Comparison of ENCODE assay signal across 7 cellular contexts in the genomic region with DNA sequence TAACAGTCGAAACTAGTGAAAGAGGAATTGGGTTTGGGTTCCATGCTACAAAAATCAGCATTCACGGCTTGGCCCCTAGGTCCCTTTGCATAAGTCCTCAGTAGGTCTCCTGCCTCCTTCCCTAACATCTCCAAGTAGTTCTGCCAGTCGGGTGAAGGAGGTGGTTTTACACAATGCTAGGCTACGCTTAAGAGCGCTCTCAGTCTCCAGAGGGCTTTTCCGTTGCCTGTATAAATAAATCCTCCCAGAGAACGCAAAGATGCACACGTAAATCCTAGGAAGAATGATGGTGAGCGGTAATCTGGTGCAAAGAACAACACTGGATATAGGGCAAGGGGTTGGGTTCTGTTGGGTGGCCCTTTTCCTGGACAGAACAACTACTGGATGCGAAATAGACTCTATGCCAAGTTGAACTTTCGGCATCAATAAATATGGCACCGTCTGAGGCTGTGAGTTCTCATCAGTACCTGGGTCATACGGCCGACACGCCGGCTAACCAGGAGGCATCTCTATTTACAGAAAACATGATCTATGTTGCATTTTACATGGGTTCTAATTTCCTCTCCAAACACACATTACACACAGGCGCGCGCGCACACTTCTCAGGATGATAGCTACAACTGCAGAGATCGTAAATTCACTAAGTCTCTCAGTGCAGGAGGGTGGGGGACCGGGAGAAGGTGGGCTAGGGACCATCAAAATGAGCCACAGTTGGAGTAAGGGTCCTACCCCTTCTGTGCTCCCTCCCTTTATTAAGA. TPM values are rescaled to one million over a fixed set of nuclear protein-coding genes. Genes with fewer than 3 reads are reported as not detected.
DNase-seq lines count a peak whose midpoint lies in the region; ATAC-seq, FAIRE-seq and TF ChIP-seq lines count a peak whose summit lies in the region.

No MANE protein-coding gene starts in this region.

- ATAC-seq in naive thymus-derived CD4-positive, alpha-beta T cell: no peak
- no peak for ATAC-seq in HG02981 (IDR thresholded peaks at IDR 0.05; ENCODE audit: unreplicated experiment)

- H4K20me1 ChIP-seq in fibroblast of lung (ENCODE audit: control insufficient read depth, extremely low read depth, insufficient read depth, low read length): no peaks in the 10 kb centered on the region

- H3K4me1 ChIP-seq in fibroblast of lung (ENCODE audit: control insufficient read depth, extremely low read depth, insufficient read depth, low read length) (peaks cover 4% of the 10 kb centered on the region), transverse colon (peaks cover 9 to 52% (median 17%) of the 10 kb centered on the region in 4 donors)
- H3K4me1 ChIP-seq in naive thymus-derived CD4-positive, alpha-beta T cell (ENCODE audit: control insufficient read depth in 2 of 2, insufficient read depth in 2 of 2, low read length in 2 of 2): peaks cover 10 to 18% of the 10 kb centered on the region in 2 donors

- H3K27ac Mint-ChIP-seq in activated T-cell treated with anti-CD3 and anti-CD28 coated beads, Interleukin-2, amount 50 U/mL, for 24 hours: peak overlapping the region; percentile 96
- peak overlapping the region; percentile 93 to 99 (median 96) for H3K27ac Mint-ChIP-seq in naive thymus-derived CD4-positive, alpha-beta T cell

- H3K36me3 ChIP-seq in fibroblast of lung (ENCODE audit: control insufficient read depth, insufficient read depth, low read length) (no peaks in the 10 kb centered on the region), transverse colon (no peaks in the 10 kb centered on the region)
- H3K36me3 ChIP-seq in naive thymus-derived CD4-positive, alpha-beta T cell (ENCODE audit: control insufficient read depth in 2 of 3, insufficient read depth in 3 of 3, low read length in 3 of 3): no peaks in the 10 kb centered on the region

- H3K79me2 ChIP-seq in fibroblast of lung (ENCODE audit: control insufficient read depth, insufficient read depth, low read length): peaks cover 56% of the 10 kb centered on the region

- peak overlapping the region; percentile 91 for H3K9ac ChIP-seq in fibroblast of lung (ENCODE audit: insufficient read depth, low read length)

- TF ChIP-seq CTCF in fibroblast of lung (conservative IDR thresholded peaks at IDR 0.05 in 1 of 2, IDR thresholded peaks at IDR 0.05 in 1 of 2; ENCODE audit: low read depth in 1 of 2, low read length in 2 of 2) (no peak), transverse colon (IDR thresholded peaks at IDR 0.05) (no peak)

- peak overlapping the region; percentile 99 for H3K27ac ChIP-seq in fibroblast of lung (ENCODE audit: insufficient read depth, low read length)
- H3K27ac ChIP-seq in naive thymus-derived CD4-positive, alpha-beta T cell (ENCODE audit: low read depth, low read length): peak overlapping the region; percentile 93
- peak overlapping the region; percentile 97 to 100 (median 98) for H3K27ac ChIP-seq in transverse colon

- WGBS in transverse colon (ENCODE audit: low coverage in 1 of 2), 2 donors: 0 to 4% methylated on average over 6 to 22 of the region's 22 CpGs

- CTCF ChIA-PET in naive thymus-derived CD4-positive, alpha-beta T cell (lab: Charles Lee): interaction anchor here (0.6 to 1.2 kb wide), 3 partner anchors 23 to 213 kb away, joined by 3 to 7 read pairs (median 4); no protein-coding TSS in a partner anchor

- no peaks in the 10 kb centered on the region for H3K27me3 ChIP-seq in fibroblast of lung (ENCODE audit: control insufficient read depth, insufficient read depth, low read length)
- H3K27me3 ChIP-seq in naive thymus-derived CD4-positive, alpha-beta T cell (ENCODE audit: control insufficient read depth in 2 of 2, insufficient read depth in 2 of 2, low read length in 2 of 2): no peaks in the 10 kb centered on the region
- no peaks in the 10 kb centered on the region for H3K27me3 ChIP-seq in transverse colon

- POLR2A ChIA-PET in naive thymus-derived CD4-positive, alpha-beta T cell (lab: Charles Lee): interaction anchor here (0.9 to 2.2 kb wide), 8 partner anchors 13 to 213 kb away, joined by 3 to 15 read pairs (median 4); no protein-coding TSS in a partner anchor

- H3K9me3 ChIP-seq in fibroblast of lung (ENCODE audit: control insufficient read depth, insufficient read depth, low read depth, low read length) (no peaks in the 10 kb centered on the region), transverse colon (no peaks in the 10 kb centered on the region)
- H3K9me3 ChIP-seq in naive thymus-derived CD4-positive, alpha-beta T cell (ENCODE audit: control insufficient read depth in 2 of 3, low read length in 3 of 3): no peaks in the 10 kb centered on the region

- peak overlapping the region; percentile 80 to 95 (median 90) for H3K4me3 ChIP-seq in fibroblast of lung (replicated peaks in 1 of 4; ENCODE audit: control extremely low read depth in 1 of 4, insufficient read depth in 1 of 4, low read depth in 3 of 4, low read length in 4 of 4)
- peak overlapping the region; percentile 97 for H3K4me3 ChIP-seq in naive thymus-derived CD4-positive, alpha-beta T cell (ENCODE audit: low read length)
- peak overlapping the region; percentile 57 to 78 (median 70) for H3K4me3 ChIP-seq in transverse colon

- no peak for FAIRE-seq in GM12891 (lab: Jason Lieb, UNC)

- TF ChIP-seq POLR2A in GM12891 (IDR thresholded peaks at IDR 0.05; ENCODE audit: low read depth, low read length): no peak
- peak; percentile 11 for TF ChIP-seq POLR2A in transverse colon (IDR thresholded peaks at IDR 0.05)

- intact Hi-C loops in naive thymus-derived CD4-positive, alpha-beta T cell (cut with micrococcal nuclease): loop anchor here (2.0 to 10.0 kb wide), 6 partner anchors 21 to 1528 kb away; a partner anchor contains a TSS
- intact Hi-C loops in transverse colon (cut with DNase I; ENCODE audit: low total_unique reads): loop anchor here (1.0 to 10.0 kb wide), 3 partner anchors 213 to 363 kb away; no protein-coding TSS in a partner anchor

- H3K27me3 Mint-ChIP-seq in activated T-cell treated with anti-CD3 and anti-CD28 coated beads, Interleukin-2, amount 50 U/mL, for 24 hours: no peaks in the 10 kb centered on the region
- peaks cover 0 to 3% (median 0%) of the 10 kb centered on the region in 5 donors for H3K27me3 Mint-ChIP-seq in naive thymus-derived CD4-positive, alpha-beta T cell

- TF ChIP-seq EP300 in transverse colon (IDR thresholded peaks at IDR 0.05; ENCODE audit: low read depth): no peak

- peak overlapping the region; percentile 88 for H3K4me2 ChIP-seq in fibroblast of lung (ENCODE audit: extremely low read depth, insufficient read depth, low read length)

- peaks cover 54% of the 10 kb centered on the region for H3K4me1 Mint-ChIP-seq in activated T-cell treated with anti-CD3 and anti-CD28 coated beads, Interleukin-2, amount 50 U/mL, for 24 hours (ENCODE audit: low read depth)
- peaks cover 19 to 65% (median 54%) of the 10 kb centered on the region in 7 donors for H3K4me1 Mint-ChIP-seq in naive thymus-derived CD4-positive, alpha-beta T cell

- H3K9me3 Mint-ChIP-seq in activated T-cell treated with anti-CD3 and anti-CD28 coated beads, Interleukin-2, amount 50 U/mL, for 24 hours: no peaks in the 10 kb centered on the region
- peaks cover 0 to 7% (median 0%) of the 10 kb centered on the region in 11 donors for H3K9me3 Mint-ChIP-seq in naive thymus-derived CD4-positive, alpha-beta T cell

- peaks cover 58% of the 10 kb centered on the region for H3K36me3 Mint-ChIP-seq in activated T-cell treated with anti-CD3 and anti-CD28 coated beads, Interleukin-2, amount 50 U/mL, for 24 hours (ENCODE audit: low read depth)
- H3K36me3 Mint-ChIP-seq in naive thymus-derived CD4-positive, alpha-beta T cell: peaks cover 0 to 16% (median 12%) of the 10 kb centered on the region in 5 donors

- DNase-seq in GM12891 (ENCODE audit: insufficient read length, low spot score) (no peak), NCI-H460 (ENCODE audit: extremely low read depth, low read depth) (peak; percentile 30), fibroblast of lung (ENCODE audit: low read depth in 2 of 2) (peak; percentile 59 to 67), transverse colon (peak; percentile 45)
- peak; percentile 64 for DNase-seq in activated T-cell treated with anti-CD3 and anti-CD28 coated beads, Interleukin-2, amount 50 U/mL, for 24 hours
- DNase-seq in naive thymus-derived CD4-positive, alpha-beta T cell: peak in 6 of 9 donors; percentile 26 to 38 (median 32)

- H3K4me3 Mint-ChIP-seq in activated T-cell treated with anti-CD3 and anti-CD28 coated beads, Interleukin-2, amount 50 U/mL, for 24 hours: peak overlapping the region; percentile 88
- peak overlapping the region; percentile 92 to 100 (median 96) for H3K4me3 Mint-ChIP-seq in naive thymus-derived CD4-positive, alpha-beta T cell

- H2AFZ ChIP-seq in fibroblast of lung (ENCODE audit: low read length): peak overlapping the region; percentile 37

- in situ Hi-C loops in transverse colon (cut with MboI; ENCODE audit: low pct_ligation_motif_present in 1 of 4, low pct_unique_long_range_greater_than_20kb in 1 of 4, low sequenced_read_pairs in 3 of 4): loop anchor here (10.0 to 25.0 kb wide), 4 partner anchors 198 to 373 kb away; no protein-coding TSS in a partner anchor

TF ChIP-seq in GM12891, 5 proteins besides CTCF, POLR2A, EP300 and RAD21:
- TF ChIP-seq POLR2AphosphoS5 (IDR thresholded peaks at IDR 0.05; ENCODE audit: low read depth, low read length) (no peak), POU2F2 (IDR thresholded peaks at IDR 0.05; ENCODE audit: low read depth, low read length) (no peak), TAF1 (IDR thresholded peaks at IDR 0.05; ENCODE audit: low read depth, low read length) (no peak), SPI1 (IDR thresholded peaks at IDR 0.05; ENCODE audit: low read depth, low read length) (peak; percentile 71), PAX5 (IDR thresholded peaks at IDR 0.05; ENCODE audit: insufficient read depth, low read length, severe bottlenecking) (no peak)

RNA-seq across cellular contexts. Expression of a gene that starts 1.3 kb away (rescaled TPM):
- polyA plus RNA-seq in GM12891 (2012; ENCODE audit: low read depth, missing spikeins): 11.1 TPM
- 53.0 and 58.8 TPM in 2 replicates for total RNA-seq in NCI-H460 (2014; rRNA removed; shearing (Covaris generic))
- polyA plus RNA-seq in NCI-H460 (2014; cell fraction: nucleus; rRNA removed): 34.9 and 42.3 TPM in 2 replicates
- total RNA-seq in fibroblast of lung: 196 and 262 TPM in 2 replicates
- polyA plus RNA-seq in fibroblast of lung: 120 TPM in 2 replicates
- 83.5 and 87.6 TPM in 2 replicates for polyA plus RNA-seq in fibroblast of lung (2012)
- polyA minus RNA-seq in fibroblast of lung (ENCODE audit: low replicate concordance): 41.6 and 46.6 TPM in 2 replicates
- 10 to 100 TPM; 35.8 to 41.2 (median 40.0) TPM for total RNA-seq in naive thymus-derived CD4-positive, alpha-beta T cell
- 10 to 100 TPM; 13.5 to 13.8 TPM for polyA plus RNA-seq in naive thymus-derived CD4-positive, alpha-beta T cell
- 100 to 1,000 TPM in 2 of 4 donors, 10 to 100 TPM in 2; 54.5 to 107 (median 84.7) TPM for total RNA-seq in transverse colon
